9 cellular contexts compared by ENCODE assay signal in genomic region chr5:131212471-131213021, GRCh38. TPM values are rescaled to one million over a fixed set of nuclear protein-coding genes. Genes with fewer than 3 reads are reported as not detected.
DNase-seq lines count a peak whose midpoint lies in the region; ATAC-seq and TF ChIP-seq lines count a peak whose summit lies in the region.
"Had no signal": no experiment of that assay in that cellular context is flagged by ENCODE, and none has a peak within 500 bp of the region (broad histone marks: within the 10 kb centered on the region; RNA-seq: fewer than 3 reads in every experiment).

No MANE protein-coding gene starts in this region.

- peaks cover 51% of the 10 kb centered on the region for H3K4me1 Mint-ChIP-seq in activated T-cell treated with anti-CD3 and anti-CD28 coated beads, Interleukin-2, amount 50 U/mL, for 72 hours (ENCODE audit: low read depth)
- H3K4me1 Mint-ChIP-seq in stimulated activated naive CD8-positive, alpha-beta T cell treated with anti-CD3 and anti-CD28 coated beads, Interleukin-15, Interleukin-2, amounts not matched to agents 100 ng/mL and 50 ng/mL, for 24 hours (ENCODE audit: low read depth) = peaks cover 65% of the 10 kb centered on the region

- no peaks in the 10 kb centered on the region for H3K27me3 ChIP-seq in OCI-LY1 (ENCODE audit: insufficient read depth, low read length)

- no peak for ATAC-seq in activated T-cell treated with anti-CD3 and anti-CD28 coated beads, Interleukin-2, amount 50 U/mL, for 72 hours (replicated peaks in 1 of 2)
- peak; percentile 50 for ATAC-seq in HG02798 (IDR thresholded peaks at IDR 0.05; ENCODE audit: poor library complexity, unreplicated experiment)

- peak overlapping the region; percentile 79; the same call in 1 of the 2 replicates for H3K9ac ChIP-seq in OCI-LY1 (ENCODE audit: low read length)

- no peak overlapping the region for H2AFZ ChIP-seq in OCI-LY1 (ENCODE audit: low read length)

- peak overlapping the region; percentile 67 for H3K4me3 ChIP-seq in OCI-LY1 (ENCODE audit: low read depth, low read length, poor library complexity, severe bottlenecking)

- H3K9me3 ChIP-seq in OCI-LY1 (ENCODE audit: low read length) = no peaks in the 10 kb centered on the region

- no peaks in the 10 kb centered on the region for H3K9me2 ChIP-seq in OCI-LY1 (ENCODE audit: low read depth, low read length)

- H3K9me3 Mint-ChIP-seq in activated T-cell treated with anti-CD3 and anti-CD28 coated beads, Interleukin-2, amount 50 U/mL, for 72 hours = no peaks in the 10 kb centered on the region
- H3K9me3 Mint-ChIP-seq in stimulated activated naive CD8-positive, alpha-beta T cell treated with anti-CD3 and anti-CD28 coated beads, Interleukin-15, Interleukin-2, amounts not matched to agents 100 ng/mL and 50 ng/mL, for 24 hours = no peaks in the 10 kb centered on the region

- H3F3A ChIP-seq in OCI-LY1 (ENCODE audit: insufficient read depth, low read length) = peaks cover 4% of the 10 kb centered on the region

- no peak for TF ChIP-seq CTCF in OCI-LY1 (IDR thresholded peaks at IDR 0.05; ENCODE audit: low read length)

- H3K4me1 ChIP-seq in OCI-LY1 (ENCODE audit: insufficient read depth, low read length, severe bottlenecking) = peaks cover 82% of the 10 kb centered on the region

- H3K36me3 ChIP-seq in OCI-LY1 (ENCODE audit: insufficient read depth, low read length) = peaks cover 20% of the 10 kb centered on the region; the same call in 1 of the 2 replicates

- peaks cover 63% of the 10 kb centered on the region for H3K79me2 ChIP-seq in OCI-LY1 (ENCODE audit: insufficient read depth, low read length)

- no peak for DNase-seq in activated T-cell treated with anti-CD3 and anti-CD28 coated beads, Interleukin-2, amount 50 U/mL, for 72 hours
- DNase-seq in activated T-cell treated with anti-CD3 and anti-CD28 coated beads for 4 hours (no peak), NCI-H2171 treated with DMSO at 0.1 percent for 48 hours (lab: John Stamatoyannopoulos, UW) (no peak), NCI-H1105 (lab: John Stamatoyannopoulos, UW) (no peak)
- DNase-seq in stimulated activated CD4-positive, alpha-beta T cell treated with anti-CD3 and anti-CD28 coated beads, Interleukin-15, amount 100 ng/mL, for 24 hours = no peak
- DNase-seq: posterior cingulate gyrus had no signal

- H4K20me1 ChIP-seq in OCI-LY1 (ENCODE audit: insufficient read depth, low read length) = no peaks in the 10 kb centered on the region

- peak overlapping the region; percentile 99 for H3K27ac ChIP-seq in OCI-LY1 (ENCODE audit: low read depth, low read length, poor library complexity, severe bottlenecking)

- peak overlapping the region; percentile 3 for H3K27ac Mint-ChIP-seq in activated T-cell treated with anti-CD3 and anti-CD28 coated beads, Interleukin-2, amount 50 U/mL, for 72 hours
- H3K27ac Mint-ChIP-seq in stimulated activated naive CD8-positive, alpha-beta T cell treated with anti-CD3 and anti-CD28 coated beads, Interleukin-15, Interleukin-2, amounts not matched to agents 100 ng/mL and 50 ng/mL, for 24 hours = peak overlapping the region; percentile 72

- no peaks in the 10 kb centered on the region for H3K36me3 Mint-ChIP-seq in activated T-cell treated with anti-CD3 and anti-CD28 coated beads, Interleukin-2, amount 50 U/mL, for 72 hours (ENCODE audit: insufficient read depth in 2 of 2)
- no peaks in the 10 kb centered on the region for H3K36me3 Mint-ChIP-seq in stimulated activated naive CD8-positive, alpha-beta T cell treated with anti-CD3 and anti-CD28 coated beads, Interleukin-15, Interleukin-2, amounts not matched to agents 100 ng/mL and 50 ng/mL, for 24 hours (ENCODE audit: low read depth)

- peak overlapping the region; percentile 68 for H3K4me2 ChIP-seq in OCI-LY1 (ENCODE audit: low read length)

- no peaks in the 10 kb centered on the region for H3K27me3 Mint-ChIP-seq in activated T-cell treated with anti-CD3 and anti-CD28 coated beads, Interleukin-2, amount 50 U/mL, for 72 hours (ENCODE audit: low read depth)
- H3K27me3 Mint-ChIP-seq in stimulated activated naive CD8-positive, alpha-beta T cell treated with anti-CD3 and anti-CD28 coated beads, Interleukin-15, Interleukin-2, amounts not matched to agents 100 ng/mL and 50 ng/mL, for 24 hours = no peaks in the 10 kb centered on the region

- H3K4me3 Mint-ChIP-seq in activated T-cell treated with anti-CD3 and anti-CD28 coated beads, Interleukin-2, amount 50 U/mL, for 72 hours = peak overlapping the region in 1 of 2 donors; percentile 42
- H3K4me3 Mint-ChIP-seq in stimulated activated naive CD8-positive, alpha-beta T cell treated with anti-CD3 and anti-CD28 coated beads, Interleukin-15, Interleukin-2, amounts not matched to agents 100 ng/mL and 50 ng/mL, for 24 hours = peak overlapping the region; percentile 63

RNA-seq across cellular contexts. Expression of gene LYRM7, which starts 41.8 kb away (rescaled TPM):
- total RNA-seq in activated T-cell treated with anti-CD3 and anti-CD28 coated beads, Interleukin-2, amount 50 U/mL, for 72 hours = 10 to 100 TPM; 12.4 to 16.0 TPM

RNA-seq across cellular contexts. Expression of gene HINT1, which starts 47.5 kb away (rescaled TPM):
- total RNA-seq in activated T-cell treated with anti-CD3 and anti-CD28 coated beads, Interleukin-2, amount 50 U/mL, for 72 hours = 100 to 1,000 TPM; 269 to 292 TPM

RNA-seq across cellular contexts. Expression of gene CDC42SE2, which starts 51.3 kb away (rescaled TPM):
- 100 to 1,000 TPM; 147 to 151 TPM for total RNA-seq in activated T-cell treated with anti-CD3 and anti-CD28 coated beads, Interleukin-2, amount 50 U/mL, for 72 hours
